11 cellular contexts compared by ENCODE assay signal in the genomic region with DNA sequence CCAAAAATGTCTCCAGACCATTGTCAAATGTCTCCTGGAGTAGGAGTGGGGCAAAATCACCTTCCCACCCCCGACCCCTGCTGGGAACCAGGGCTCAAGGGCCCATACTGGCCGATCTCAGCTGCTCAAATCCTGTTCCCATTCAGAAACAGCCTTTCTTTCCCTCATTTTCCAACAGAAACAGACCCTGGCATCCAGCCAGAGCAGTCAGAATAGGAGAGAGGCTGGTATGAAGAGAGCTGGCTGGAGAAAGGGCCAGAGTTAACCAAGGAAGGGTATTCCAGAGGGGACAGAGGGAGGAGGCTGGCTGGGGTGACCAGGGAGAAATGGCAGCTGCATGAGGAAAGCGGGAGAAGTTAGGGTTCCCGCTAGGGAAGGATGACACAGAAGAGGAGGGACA.
DNase-seq lines count a peak whose midpoint lies in the region; ATAC-seq lines count a peak whose summit lies in the region.
"Had no signal": no experiment of that assay in that cellular context is flagged by ENCODE, and none has a peak within 500 bp of the region (broad histone marks: within the 10 kb centered on the region; RNA-seq: fewer than 3 reads in every experiment).

No MANE protein-coding gene starts in this region.

- no peaks in the 10 kb centered on the region for H3K9me3 Mint-ChIP-seq in activated naive CD4-positive, alpha-beta T cell treated with anti-CD3 and anti-CD28 coated beads, Interleukin-2, amount 10 ng/mL, durations not matched to agents 7 days and 5 days
- no peaks in the 10 kb centered on the region for H3K9me3 Mint-ChIP-seq in activated naive CD4-positive, alpha-beta T cell treated with anti-CD3 and anti-CD28 coated beads for 36 hours
- H3K9me3 Mint-ChIP-seq: activated T-cell treated with anti-CD3 and anti-CD28 coated beads, Interleukin-2, amount 50 U/mL, for 24 hours had no signal

- DNase-seq in activated naive CD4-positive, alpha-beta T cell treated with anti-CD3 and anti-CD28 coated beads, Interleukin-2, amount 10 ng/mL, durations not matched to agents 7 days and 5 days: no peak
- no peak for DNase-seq in activated naive CD4-positive, alpha-beta T cell treated with anti-CD3 and anti-CD28 coated beads for 36 hours
- DNase-seq in adipocyte (ENCODE audit: low read depth): peak; percentile 37
- DNase-seq in left colon: peak; percentile 31 to 55
- peak; percentile 70 for DNase-seq in superior temporal gyrus (ENCODE audit: extremely low spot score)
- no peak for DNase-seq in NCI-H510A (lab: John Stamatoyannopoulos, UW)
- no peak for DNase-seq in kidney tubule cell (ENCODE audit: low spot score)
- DNase-seq: activated CD4-positive, CD25-positive, alpha-beta regulatory T cell treated with anti-CD3 and anti-CD28 coated beads, Interleukin-2, amount 50 U/mL, for 72 hours; activated T-cell treated with anti-CD3 and anti-CD28 coated beads, Interleukin-2, amount 50 U/mL, for 24 hours had no signal

- H3K27me3 Mint-ChIP-seq in activated naive CD4-positive, alpha-beta T cell treated with anti-CD3 and anti-CD28 coated beads, Interleukin-2, amount 10 ng/mL, durations not matched to agents 7 days and 5 days: no peaks in the 10 kb centered on the region
- no peaks in the 10 kb centered on the region for H3K27me3 Mint-ChIP-seq in activated naive CD4-positive, alpha-beta T cell treated with anti-CD3 and anti-CD28 coated beads for 36 hours (ENCODE audit: low read depth)
- H3K27me3 Mint-ChIP-seq: activated T-cell treated with anti-CD3 and anti-CD28 coated beads, Interleukin-2, amount 50 U/mL, for 24 hours had no signal

- no peak overlapping the region for H3K9ac ChIP-seq in adipocyte (ENCODE audit: low read length)

- H3K4me3 Mint-ChIP-seq in activated naive CD4-positive, alpha-beta T cell treated with anti-CD3 and anti-CD28 coated beads, Interleukin-2, amount 10 ng/mL, durations not matched to agents 7 days and 5 days: no peak overlapping the region
- H3K4me3 Mint-ChIP-seq in activated naive CD4-positive, alpha-beta T cell treated with anti-CD3 and anti-CD28 coated beads for 36 hours: no peak overlapping the region
- H3K4me3 Mint-ChIP-seq: activated T-cell treated with anti-CD3 and anti-CD28 coated beads, Interleukin-2, amount 50 U/mL, for 24 hours had no signal

- peaks cover 66% of the 10 kb centered on the region for H3K4me1 Mint-ChIP-seq in activated naive CD4-positive, alpha-beta T cell treated with anti-CD3 and anti-CD28 coated beads, Interleukin-2, amount 10 ng/mL, durations not matched to agents 7 days and 5 days
- peaks cover 38% of the 10 kb centered on the region for H3K4me1 Mint-ChIP-seq in activated naive CD4-positive, alpha-beta T cell treated with anti-CD3 and anti-CD28 coated beads for 36 hours (ENCODE audit: low read depth)

- CTCF ChIA-PET in activated naive CD4-positive, alpha-beta T cell treated with anti-CD3 and anti-CD28 coated beads, Interleukin-2, amount 10 ng/mL, durations not matched to agents 7 days and 5 days (lab: Charles Lee): no interaction called here
- CTCF ChIA-PET in activated naive CD4-positive, alpha-beta T cell treated with anti-CD3 and anti-CD28 coated beads for 36 hours (lab: Charles Lee): interaction anchor here (0.7 kb wide), 1 partner anchor 75 kb away, joined by 3 read pairs; no protein-coding TSS in a partner anchor

- no peaks in the 10 kb centered on the region for H3K9me3 ChIP-seq in adipocyte (ENCODE audit: control insufficient read depth, low read length)
- H3K9me3 ChIP-seq: breast epithelium had no signal

- H3K36me3 Mint-ChIP-seq in activated naive CD4-positive, alpha-beta T cell treated with anti-CD3 and anti-CD28 coated beads, Interleukin-2, amount 10 ng/mL, durations not matched to agents 7 days and 5 days: peaks cover 8% of the 10 kb centered on the region
- H3K36me3 Mint-ChIP-seq in activated naive CD4-positive, alpha-beta T cell treated with anti-CD3 and anti-CD28 coated beads for 36 hours (ENCODE audit: low read depth): no peaks in the 10 kb centered on the region

- peaks cover 17% of the 10 kb centered on the region for H3K4me1 ChIP-seq in adipocyte (ENCODE audit: control insufficient read depth, insufficient read depth, low read length)
- H3K4me1 ChIP-seq: breast epithelium had no signal

- H3K27me3 ChIP-seq in adipocyte (replicated peaks; ENCODE audit: control insufficient read depth, insufficient read depth, low read length): no peaks in the 10 kb centered on the region
- H3K27me3 ChIP-seq: breast epithelium had no signal

- ATAC-seq in left colon (no peak), HG03571 (IDR thresholded peaks at IDR 0.05; ENCODE audit: unreplicated experiment) (no peak)

- intact Hi-C loops in activated naive CD4-positive, alpha-beta T cell treated with anti-CD3 and anti-CD28 coated beads for 36 hours (cut with micrococcal nuclease): loop anchor here (2.0 to 5.0 kb wide), 4 partner anchors 71 to 244 kb away; no protein-coding TSS in a partner anchor
- intact Hi-C loops in left colon (cut with DNase I, micrococcal nuclease): no loop called here

- no peak overlapping the region for H3K4me3 ChIP-seq in adipocyte (ENCODE audit: low read length)
- H3K4me3 ChIP-seq: breast epithelium had no signal

- peaks cover 5% of the 10 kb centered on the region for H3K36me3 ChIP-seq in adipocyte (ENCODE audit: control insufficient read depth, insufficient read depth, low read length, severe bottlenecking)
- H3K36me3 ChIP-seq: breast epithelium had no signal

- H3K27ac Mint-ChIP-seq in activated naive CD4-positive, alpha-beta T cell treated with anti-CD3 and anti-CD28 coated beads, Interleukin-2, amount 10 ng/mL, durations not matched to agents 7 days and 5 days: peak overlapping the region; percentile 66
- no peak overlapping the region for H3K27ac Mint-ChIP-seq in activated naive CD4-positive, alpha-beta T cell treated with anti-CD3 and anti-CD28 coated beads for 36 hours
- H3K27ac Mint-ChIP-seq: activated T-cell treated with anti-CD3 and anti-CD28 coated beads, Interleukin-2, amount 50 U/mL, for 24 hours had no signal

Comparison
In these comparisons a context has a peak if more than half of its experiments do, and no peak if none do; other contexts are left out.
1. DNase-seq: peak in adipocyte (single experiment), left colon (2 of 2) and superior temporal gyrus (single experiment); none in activated naive CD4-positive, alpha-beta T cell treated with anti-CD3 and anti-CD28 coated beads, Interleukin-2, amount 10 ng/mL, durations not matched to agents 7 days and 5 days (single experiment), activated naive CD4-positive, alpha-beta T cell treated with anti-CD3 and anti-CD28 coated beads for 36 hours (single experiment), NCI-H510A (single experiment) and kidney tubule cell (single experiment).